Comparison of ENCODE assay signal across 1 cellular context in genomic region chr19:37655689-37656491, GRCh38.
TF ChIP-seq lines count a peak whose summit lies in the region.

No MANE protein-coding gene starts in this region.

TF ChIP-seq in WTC11, 78 proteins besides CTCF, POLR2A, EP300 and RAD21 (continued from another document):
- TF ChIP-seq MLX (CRISPR knock-in tag; IDR thresholded peaks at IDR 0.05) (no peak), IRF2 (CRISPR knock-in tag; IDR thresholded peaks at IDR 0.05; ENCODE audit: borderline replicate concordance, low read depth) (no peak), MXD4 (CRISPR knock-in tag; IDR thresholded peaks at IDR 0.05; ENCODE audit: borderline replicate concordance) (no peak), ZNF121 (CRISPR knock-in tag; IDR thresholded peaks at IDR 0.05) (no peak), ATF1 (CRISPR knock-in tag; IDR thresholded peaks at IDR 0.05) (no peak), HMGA2 (CRISPR knock-in tag; IDR thresholded peaks at IDR 0.05) (0 out of 2 replicates have a peak, but pooled peaks have one; percentile 15), FOXK1 (CRISPR knock-in tag; IDR thresholded peaks at IDR 0.05) (peak; percentile 81), TCF7 (CRISPR knock-in tag; IDR thresholded peaks at IDR 0.05; ENCODE audit: low read depth) (no peak; the same call in 1 of the 2 replicates), ZSCAN18 (CRISPR knock-in tag; IDR thresholded peaks at IDR 0.05) (no peak), NR2C2 (CRISPR knock-in tag; IDR thresholded peaks at IDR 0.05) (no peak), CREM (CRISPR knock-in tag; IDR thresholded peaks at IDR 0.05) (no peak; the same call in 1 of the 2 replicates), RORB (CRISPR knock-in tag; IDR thresholded peaks at IDR 0.05) (no peak), JUN (CRISPR knock-in tag; IDR thresholded peaks at IDR 0.05) (no peak), JAZF1 (CRISPR knock-in tag; IDR thresholded peaks at IDR 0.05) (no peak), ZNF512 (CRISPR knock-in tag; IDR thresholded peaks at IDR 0.05; ENCODE audit: borderline replicate concordance) (no peak), NFATC4 (CRISPR knock-in tag; IDR thresholded peaks at IDR 0.05) (no peak), PRRX2 (CRISPR knock-in tag; IDR thresholded peaks at IDR 0.05) (no peak), TEAD1 (CRISPR knock-in tag; IDR thresholded peaks at IDR 0.05) (no peak), ZNF232 (CRISPR knock-in tag; IDR thresholded peaks at IDR 0.05) (no peak), ZNF425 (CRISPR knock-in tag; conservative IDR thresholded peaks at IDR 0.05) (no peak), ATF3 (CRISPR knock-in tag; conservative IDR thresholded peaks at IDR 0.05) (no peak), ZBTB43 (CRISPR knock-in tag; IDR thresholded peaks at IDR 0.05) (peak; percentile 80; the same call in 1 of the 2 replicates), ATF2 (CRISPR knock-in tag; IDR thresholded peaks at IDR 0.05; ENCODE audit: borderline replicate concordance, low read depth) (no peak), EMX1 (CRISPR knock-in tag; IDR thresholded peaks at IDR 0.05) (no peak), TEAD4 (CRISPR knock-in tag; IDR thresholded peaks at IDR 0.05) (no peak), CDX4 (CRISPR knock-in tag; IDR thresholded peaks at IDR 0.05; ENCODE audit: borderline replicate concordance) (no peak), E2F4 (CRISPR knock-in tag; IDR thresholded peaks at IDR 0.05; ENCODE audit: borderline replicate concordance, low read depth) (no peak; the same call in 1 of the 2 replicates), ZNF281 (CRISPR knock-in tag; IDR thresholded peaks at IDR 0.05) (no peak), E2F1 (CRISPR knock-in tag; IDR thresholded peaks at IDR 0.05) (0 out of 2 replicates have a peak, but pooled peaks have one; percentile 10), SMAD4 (CRISPR knock-in tag; IDR thresholded peaks at IDR 0.05) (no peak), GABPB1 (CRISPR knock-in tag; IDR thresholded peaks at IDR 0.05) (no peak; the same call in 1 of the 2 replicates)
